ENCODE assay signal across 8 cellular contexts in genomic region chr4:86935833-86936721, GRCh38. TPM values are rescaled to one million over a fixed set of nuclear protein-coding genes. Genes with fewer than 3 reads are reported as not detected.
DNase-seq lines count a peak whose midpoint lies in the region; ATAC-seq and TF ChIP-seq lines count a peak whose summit lies in the region.

No MANE protein-coding gene starts in this region.

- intact Hi-C loops in activated B cell treated with CpG ODN at 0.5 μM for 24 hours (cut with micrococcal nuclease): loop anchor here (1.0 to 10.0 kb wide), 10 partner anchors 25 to 1659 kb away; partner anchors contain the start of genes HERC3, HSD17B11, MAPK10 and NUDT9

- peaks cover 48% of the 10 kb centered on the region for H3K79me2 ChIP-seq in MM.1S (ENCODE audit: low read length)

- H3K9ac ChIP-seq in MM.1S (ENCODE audit: low read length): peak overlapping the region; percentile 93

- no peaks in the 10 kb centered on the region for H3K36me3 ChIP-seq in HAP-1 (replicated peaks)
- no peaks in the 10 kb centered on the region for H3K36me3 ChIP-seq in MM.1S (replicated peaks; ENCODE audit: insufficient read depth, low read length)

- H3K9me2 ChIP-seq in MM.1S (replicated peaks; ENCODE audit: insufficient read depth, low read length): no peaks in the 10 kb centered on the region

- H3K4me3 Mint-ChIP-seq in activated B cell treated with CpG ODN at 0.5 μM for 24 hours: peak overlapping the region; percentile 94

- in situ Hi-C loops in HAP-1 (cut with MboI; ENCODE audit: low sequenced_read_pairs): no loop called here

- peak; percentile 50 for ATAC-seq in activated B cell treated with CpG ODN at 0.5 μM for 24 hours (ENCODE audit: low read depth)

- no peaks in the 10 kb centered on the region for H3K9me3 Mint-ChIP-seq in activated B cell treated with CpG ODN at 0.5 μM for 24 hours

- TF ChIP-seq CTCF in GM12864 (IDR thresholded peaks at IDR 0.05; ENCODE audit: low read depth, low read length, missing control alignments) (peak; percentile 18), MM.1S (IDR thresholded peaks at IDR 0.05; ENCODE audit: low read length) (peak; percentile 20; the same call in 1 of the 2 replicates), activated B cell treated with CpG ODN at 0.5 μM for 24 hours (IDR thresholded peaks at IDR 0.05) (no peak)

- peaks cover 14% of the 10 kb centered on the region for H3K36me3 Mint-ChIP-seq in activated B cell treated with CpG ODN at 0.5 μM for 24 hours (ENCODE audit: low read depth)

- peak overlapping the region; percentile 87 for H2AFZ ChIP-seq in MM.1S (ENCODE audit: low read length)

- peaks cover 64% of the 10 kb centered on the region for H3K4me1 Mint-ChIP-seq in activated B cell treated with CpG ODN at 0.5 μM for 24 hours

- peak; percentile 81 for DNase-seq in GM12864 (ENCODE audit: low read depth)
- peak; percentile 75 to 78 for DNase-seq in HAP-1 (ENCODE audit: low spot score in 2 of 2)
- DNase-seq in MM.1S: peak; percentile 86
- DNase-seq in activated B cell treated with CpG ODN at 0.5 μM for 24 hours: peak; percentile 66
- DNase-seq in central memory CD4-positive, alpha-beta T cell: peak; percentile 75
- peak; percentile 60 to 64 for DNase-seq in stimulated activated CD4-positive, alpha-beta T cell treated with anti-CD3 and anti-CD28 coated beads, Interleukin-2, amount 100 ng/mL, for 48 hours
- no peak for DNase-seq in cerebellar nuclear complex (lab: John Stamatoyannopoulos, UW)

- CTCF ChIA-PET in activated B cell treated with CpG ODN at 0.5 μM for 24 hours (lab: Charles Lee): interaction anchor here (0.6 to 6.7 kb wide), 8 partner anchors 9 to 283 kb away, joined by 3 to 68 read pairs (median 4); no protein-coding TSS in a partner anchor

- H3K4me1 ChIP-seq in HAP-1 (peaks cover 21% of the 10 kb centered on the region), MM.1S (ENCODE audit: low read length) (peaks cover 32% of the 10 kb centered on the region)

- H3K27me3 Mint-ChIP-seq in activated B cell treated with CpG ODN at 0.5 μM for 24 hours: no peaks in the 10 kb centered on the region

- H3K9me3 ChIP-seq in HAP-1 (no peaks in the 10 kb centered on the region), MM.1S (replicated peaks; ENCODE audit: insufficient read depth, low read length) (no peaks in the 10 kb centered on the region)

- peak overlapping the region; percentile 96 for H3K27ac Mint-ChIP-seq in activated B cell treated with CpG ODN at 0.5 μM for 24 hours

- H3K4me2 ChIP-seq in MM.1S (ENCODE audit: low read depth, low read length): peak overlapping the region; percentile 95

- H4K20me1 ChIP-seq in MM.1S (ENCODE audit: insufficient read depth, low read length): no peaks in the 10 kb centered on the region

- H3K4me3 ChIP-seq in GM12864 (ENCODE audit: low read depth, low read length) (peak overlapping the region; percentile 95), HAP-1 (peak overlapping the region; percentile 80), MM.1S (ENCODE audit: low read length) (peak overlapping the region; percentile 70)

- H3K27me3 ChIP-seq in HAP-1 (ENCODE audit: low read depth): no peaks in the 10 kb centered on the region
- no peaks in the 10 kb centered on the region for H3K27me3 ChIP-seq in MM.1S (replicated peaks; ENCODE audit: insufficient read depth, low read length)
- H3K27me3 ChIP-seq in layer of hippocampus (ENCODE audit: control insufficient read depth, insufficient read depth, low read length): no peaks in the 10 kb centered on the region

- POLR2A ChIA-PET in activated B cell treated with CpG ODN at 0.5 μM for 24 hours (lab: Charles Lee): interaction anchor here (0.6 to 8.9 kb wide), 26 partner anchors 8 to 1384 kb away, joined by 3 to 256 read pairs (median 4); partner anchors contain the start of genes KLHL8 and PPM1K

- H3F3A ChIP-seq in MM.1S (ENCODE audit: insufficient read depth, low read length): peaks cover 62% of the 10 kb centered on the region

- H3K27ac ChIP-seq in MM.1S (ENCODE audit: low read length): peak overlapping the region; percentile 88
- peak overlapping the region; percentile 87 for H3K27ac ChIP-seq in layer of hippocampus (ENCODE audit: low read depth, low read length)

RNA-seq across cellular contexts. Expression of gene AFF1, which starts 1.3 kb away (rescaled TPM):
- 60.0 and 60.8 TPM in 2 replicates for total RNA-seq in activated B cell treated with CpG ODN at 0.5 μM for 24 hours

RNA-seq across cellular contexts. Expression of gene C4orf36, which starts 43.9 kb away (rescaled TPM):
- total RNA-seq in activated B cell treated with CpG ODN at 0.5 μM for 24 hours: not detected in 2 replicates

Comparison
In these comparisons a context has a peak if more than half of its experiments do, and no peak if none do; other contexts are left out.
1. DNase-seq: peak in GM12864 (single experiment), HAP-1 (2 of 2), MM.1S (single experiment), activated B cell treated with CpG ODN at 0.5 μM for 24 hours (single experiment), central memory CD4-positive, alpha-beta T cell (single experiment) and stimulated activated CD4-positive, alpha-beta T cell treated with anti-CD3 and anti-CD28 coated beads, Interleukin-2, amount 100 ng/mL, for 48 hours (2 of 2); none in cerebellar nuclear complex (0 of 2).
2. Peak in every context shown above with its lines, with median percentiles within 50 percentile points of each other: H3K4me3 ChIP-seq.